In genomic region chr2:96344011-96344410, GRCh38 we compare ENCODE assay signal across 8 cellular contexts. TPM values are rescaled to one million over a fixed set of nuclear protein-coding genes. Genes with fewer than 3 reads are reported as not detected.
DNase-seq lines count a peak whose midpoint lies in the region; ATAC-seq and TF ChIP-seq lines count a peak whose summit lies in the region.

No MANE protein-coding gene starts in this region.

- TF ChIP-seq CTCF in activated B cell treated with CpG ODN at 0.5 μM for 24 hours (IDR thresholded peaks at IDR 0.05) (no peak), mesothelial cell of epicardium (IDR thresholded peaks at IDR 0.05; ENCODE audit: unreplicated experiment) (no peak), MCF 10A (IDR thresholded peaks at IDR 0.05; ENCODE audit: unreplicated experiment) (no peak)

- 96% methylated on average over 4 of the region's 5 CpGs for WGBS in mesenchymal stem cell

- H3K4me1 Mint-ChIP-seq in activated B cell treated with CpG ODN at 0.5 μM for 24 hours, result peaks cover 41% of the 10 kb centered on the region
- H3K4me1 Mint-ChIP-seq in mesothelial cell of epicardium, result no peaks in the 10 kb centered on the region
- H3K4me1 Mint-ChIP-seq in MCF 10A (ENCODE audit: insufficient read depth, unreplicated experiment), result peaks cover 6% of the 10 kb centered on the region

- H3K4me2 ChIP-seq in mesenchymal stem cell (ENCODE audit: low read length, poor library complexity, severe bottlenecking), result no peak overlapping the region

- H3K27ac Mint-ChIP-seq in activated B cell treated with CpG ODN at 0.5 μM for 24 hours (peak overlapping the region; percentile 82), mesothelial cell of epicardium (no peak overlapping the region), MCF 10A (ENCODE audit: low read depth, unreplicated experiment) (no peak overlapping the region)

- H4K91ac ChIP-seq in mesenchymal stem cell (ENCODE audit: low read length), result no peak overlapping the region

- H3K4me3 Mint-ChIP-seq in activated B cell treated with CpG ODN at 0.5 μM for 24 hours, result no peak overlapping the region
- no peak overlapping the region for H3K4me3 Mint-ChIP-seq in mesothelial cell of epicardium
- H3K4me3 Mint-ChIP-seq in MCF 10A (ENCODE audit: unreplicated experiment), result no peak overlapping the region

- H2BK5ac ChIP-seq in mesenchymal stem cell (ENCODE audit: low read depth, low read length, poor library complexity, severe bottlenecking), result no peak overlapping the region

- DNase-seq in activated B cell treated with CpG ODN at 0.5 μM for 24 hours (no peak), mesenchymal stem cell (peak; percentile 27), amniotic stem cell (lab: John Stamatoyannopoulos, UW) (no peak), mesothelial cell of epicardium (ENCODE audit: low spot score in 2 of 2, unreplicated experiment in 2 of 2) (no peak), MCF 10A (ENCODE audit: unreplicated experiment) (no peak), SJCRH30 (no peak)

- peaks cover 10% of the 10 kb centered on the region for H3K4me1 ChIP-seq in mesenchymal stem cell (ENCODE audit: control insufficient read depth, insufficient read depth, low read depth, low read length)
- no peaks in the 10 kb centered on the region for H3K4me1 ChIP-seq in SJCRH30

- no peak overlapping the region for H3K18ac ChIP-seq in mesenchymal stem cell (ENCODE audit: low read depth in 1 of 2, low read length in 2 of 2)

- H3K4me3 ChIP-seq in mesenchymal stem cell (ENCODE audit: insufficient read depth in 1 of 2, low read depth in 1 of 2, low read length in 2 of 2), result no peak overlapping the region
- H3K4me3 ChIP-seq in SJCRH30, result no peak overlapping the region

- BruUV-seq in MCF 10A (replicated peaks; lab: Mats Ljungman, UMichigan), result no TSS peak

- no peak overlapping the region for H2AK5ac ChIP-seq in mesenchymal stem cell (ENCODE audit: low read length, severe bottlenecking)

- H3K36me3 ChIP-seq in mesenchymal stem cell (ENCODE audit: control insufficient read depth in 1 of 2, insufficient read depth in 2 of 2, low read depth in 1 of 2, low read length in 2 of 2) (peaks cover 0 to 4% of the 10 kb centered on the region in 2 experiments), SJCRH30 (peaks cover 70% of the 10 kb centered on the region)

- H3K9ac ChIP-seq in mesenchymal stem cell (ENCODE audit: low read length), result no peak overlapping the region

- intact Hi-C loops in activated B cell treated with CpG ODN at 0.5 μM for 24 hours (cut with micrococcal nuclease) (loop anchor here (1.0 to 2.0 kb wide), 3 partner anchors 8 to 39 kb away; partner anchors contain the start of gene SNRNP200), MCF 10A (cut with micrococcal nuclease) (no loop called here)

- H3K36me3 Mint-ChIP-seq in activated B cell treated with CpG ODN at 0.5 μM for 24 hours (ENCODE audit: low read depth) (no peaks in the 10 kb centered on the region), mesothelial cell of epicardium (peaks cover 7% of the 10 kb centered on the region), MCF 10A (ENCODE audit: insufficient read depth, unreplicated experiment) (peaks cover 7% of the 10 kb centered on the region)

- no peaks in the 10 kb centered on the region for H3K9me3 Mint-ChIP-seq in activated B cell treated with CpG ODN at 0.5 μM for 24 hours
- H3K9me3 Mint-ChIP-seq in mesothelial cell of epicardium, result no peaks in the 10 kb centered on the region
- H3K9me3 Mint-ChIP-seq in MCF 10A (ENCODE audit: unreplicated experiment), result no peaks in the 10 kb centered on the region

- H3K4ac ChIP-seq in mesenchymal stem cell (ENCODE audit: low read depth in 1 of 2, low read length in 2 of 2), result no peak overlapping the region

- POLR2A ChIA-PET in activated B cell treated with CpG ODN at 0.5 μM for 24 hours (lab: Charles Lee) (interaction anchor here (0.6 to 3.5 kb wide), 7 partner anchors 9 to 193 kb away, joined by 3 to 22 read pairs (median 11); partner anchors contain the start of genes ARID5A, ITPRIPL1, NCAPH and SNRNP200), MCF 10A (lab: Yijun Ruan, JAX) (no interaction called here)

- H2BK12ac ChIP-seq in mesenchymal stem cell (ENCODE audit: low read length in 2 of 2), result no peak overlapping the region

- no peak overlapping the region for H3K14ac ChIP-seq in mesenchymal stem cell (ENCODE audit: low read length in 2 of 2)

- H3K9me3 ChIP-seq in mesenchymal stem cell (ENCODE audit: control insufficient read depth, low read length) (no peaks in the 10 kb centered on the region), SJCRH30 (replicated peaks) (no peaks in the 10 kb centered on the region)

- H2BK15ac ChIP-seq in mesenchymal stem cell (ENCODE audit: low read depth, poor library complexity, severe bottlenecking), result no peak overlapping the region

- H3K27ac ChIP-seq in mesenchymal stem cell (ENCODE audit: low read length, poor library complexity, severe bottlenecking) (no peak overlapping the region), SJCRH30 (no peak overlapping the region)

- no peak overlapping the region for H2AFZ ChIP-seq in mesenchymal stem cell (ENCODE audit: low read depth, low read length)

- H3K27me3 ChIP-seq in mesenchymal stem cell (ENCODE audit: control insufficient read depth in 1 of 2, insufficient read depth in 1 of 2, low read length in 2 of 2) (no peaks in the 10 kb centered on the region), SJCRH30 (no peaks in the 10 kb centered on the region)

- no peaks in the 10 kb centered on the region for H3K27me3 Mint-ChIP-seq in activated B cell treated with CpG ODN at 0.5 μM for 24 hours
- H3K27me3 Mint-ChIP-seq in mesothelial cell of epicardium (ENCODE audit: low read depth), result no peaks in the 10 kb centered on the region
- no peaks in the 10 kb centered on the region for H3K27me3 Mint-ChIP-seq in MCF 10A (ENCODE audit: insufficient read depth, unreplicated experiment)

- no peak overlapping the region for H3K23ac ChIP-seq in mesenchymal stem cell (ENCODE audit: low read length in 2 of 2)

- no peak overlapping the region for H2BK120ac ChIP-seq in mesenchymal stem cell (ENCODE audit: low read depth, low read length)

- ATAC-seq in GM18858 (IDR thresholded peaks at IDR 0.05; ENCODE audit: unreplicated experiment) (peak; percentile 85), HG02759 (IDR thresholded peaks at IDR 0.05; ENCODE audit: unreplicated experiment) (peak; percentile 95), activated B cell treated with CpG ODN at 0.5 μM for 24 hours (ENCODE audit: low read depth) (peak; percentile 99)

- peaks cover 25% of the 10 kb centered on the region for H3K79me1 ChIP-seq in mesenchymal stem cell (replicated peaks; ENCODE audit: low read length, poor library complexity, severe bottlenecking)

- no peak overlapping the region for H4K8ac ChIP-seq in mesenchymal stem cell (ENCODE audit: low read length)

- CTCF ChIA-PET in activated B cell treated with CpG ODN at 0.5 μM for 24 hours (lab: Charles Lee), result no interaction called here
- CTCF ChIA-PET in MCF 10A (lab: Yijun Ruan, JAX), result interaction anchor here (0.6 to 0.8 kb wide), 2 partner anchors 10 to 44 kb away, joined by 3 to 4 read pairs; no protein-coding TSS in a partner anchor

RNA-seq across cellular contexts. Expression of gene NCAPH, which starts 8.4 kb away (rescaled TPM):
- total RNA-seq in activated B cell treated with CpG ODN at 0.5 μM for 24 hours, result 1.8 and 2.4 TPM in 2 replicates
- polyA plus RNA-seq in mesenchymal stem cell (2013, experiment 1 of 2), result 3.4 TPM
- 3.3 TPM for polyA plus RNA-seq in mesenchymal stem cell (2013, experiment 2 of 2)
- 13.1 to 13.9 TPM (median 13.6 TPM) in 3 replicates for total RNA-seq in mesothelial cell of epicardium
- total RNA-seq in MCF 10A (2022), result 10.7 and 11.5 TPM in 2 replicates
- total RNA-seq in SJCRH30 (2014; rRNA removed; shearing (Covaris generic)), result 73.4 and 82.0 TPM in 2 replicates

RNA-seq across cellular contexts. Expression of gene ITPRIPL1, which starts 18.9 kb away (rescaled TPM):
- total RNA-seq in activated B cell treated with CpG ODN at 0.5 μM for 24 hours (2.7 and 4.4 TPM in 2 replicates), mesothelial cell of epicardium (8.9 to 12.0 TPM (median 10.9 TPM) in 3 replicates), MCF 10A (2022) (not detected in 2 replicates)
- 1.4 TPM for polyA plus RNA-seq in mesenchymal stem cell (2013, experiment 1 of 2)
- 1.4 TPM for polyA plus RNA-seq in mesenchymal stem cell (2013, experiment 2 of 2)
- total RNA-seq in SJCRH30 (2014; rRNA removed; shearing (Covaris generic)), result 26.4 and 27.1 TPM in 2 replicates

RNA-seq across cellular contexts. Expression of gene SNRNP200, which starts 38.7 kb away (rescaled TPM):
- total RNA-seq in activated B cell treated with CpG ODN at 0.5 μM for 24 hours (185 and 208 TPM in 2 replicates), mesothelial cell of epicardium (195 to 200 TPM (median 199 TPM) in 3 replicates), MCF 10A (2022) (115 and 116 TPM in 2 replicates)
- polyA plus RNA-seq in mesenchymal stem cell (2013, experiment 1 of 2), result 43.8 TPM
- polyA plus RNA-seq in mesenchymal stem cell (2013, experiment 2 of 2), result 39.2 TPM
- total RNA-seq in SJCRH30 (2014; rRNA removed; shearing (Covaris generic)), result 153 and 157 TPM in 2 replicates
